ENCODE assay signal across 27 cellular contexts in the genomic region with DNA sequence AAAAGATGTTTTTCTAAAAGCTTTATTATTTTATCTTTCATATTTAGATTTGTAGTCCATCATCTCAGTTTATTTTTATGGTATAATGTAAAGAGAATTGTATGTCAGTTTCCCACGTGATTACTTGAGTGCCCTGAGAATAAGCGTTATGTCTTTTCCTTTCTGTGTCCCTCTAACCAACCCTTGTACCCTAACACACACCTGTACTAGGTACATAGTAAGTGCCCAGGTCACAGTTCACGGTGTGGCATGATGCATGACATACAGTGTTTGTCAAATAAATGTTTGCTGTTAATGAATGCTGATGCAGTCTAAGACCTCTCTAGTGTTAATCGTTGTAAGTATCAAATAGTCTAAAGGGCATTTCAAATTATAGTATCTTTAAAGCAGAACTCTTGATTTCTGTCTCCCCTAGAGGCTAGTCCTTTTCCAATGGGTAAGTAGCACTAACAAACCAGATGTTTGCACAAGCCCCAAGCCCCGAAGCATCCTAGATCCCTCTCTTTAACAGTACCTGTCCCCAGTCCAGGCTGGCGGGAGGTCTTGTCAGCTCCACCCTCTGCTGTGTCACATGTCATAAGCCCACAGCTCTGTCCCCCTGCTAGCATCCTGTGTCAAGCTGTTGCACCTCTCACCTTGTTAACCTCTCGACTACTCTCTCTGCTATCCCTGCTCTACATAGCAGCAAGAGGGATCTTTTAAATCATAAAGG. TPM values are rescaled to one million over a fixed set of nuclear protein-coding genes. Genes with fewer than 3 reads are reported as not detected.
DNase-seq lines count a peak whose midpoint lies in the region; ATAC-seq lines count a peak whose summit lies in the region.
"Had no signal": no experiment of that assay in that cellular context is flagged by ENCODE, and none has a peak within 500 bp of the region (broad histone marks: within the 10 kb centered on the region; RNA-seq: fewer than 3 reads in every experiment).

No MANE protein-coding gene starts in this region.

- POLR2A ChIA-PET in activated CD8-positive, alpha-beta T cell treated with anti-CD3 and anti-CD28 coated beads, Interleukin-2, amount 10 ng/mL, durations not matched to agents 7 days and 5 days (lab: Charles Lee) = no interaction called here

- no peak for DNase-seq in stimulated activated naive CD8-positive, alpha-beta T cell treated with anti-CD3 and anti-CD28 coated beads, Interleukin-15, Interleukin-2, amounts not matched to agents 100 U/mL and 50 U/mL, for 24 hours
- DNase-seq in activated CD8-positive, alpha-beta T cell treated with anti-CD3 and anti-CD28 coated beads, Interleukin-2, amount 10 ng/mL, durations not matched to agents 7 days and 5 days = no peak
- DNase-seq in immature natural killer cell = no peak
- DNase-seq in HCEC 1CT = no peak
- no peak for DNase-seq in activated CD4-positive, alpha-beta T cell treated with anti-CD3 and anti-CD28 coated beads for 48 hours
- no peak for DNase-seq in NCI-H82 (lab: John Stamatoyannopoulos, UW)
- DNase-seq: ACHN; amniotic stem cell; BE2C; brain microvascular endothelial cell; Calu3; HFFc6; midbrain; NCI-H1048; NCI-H1694; NCI-H2171; NCI-H510A treated with DMSO at 0.1 percent for 48 hours; NK-92 treated with Interleukin-12 subunit alpha and Interleukin-12 subunit beta, amount 100 ng/mL, for 24 hours; PC-9; upper lobe of left lung had no signal

- no peak overlapping the region for H3K4me3 Mint-ChIP-seq in stimulated activated naive CD8-positive, alpha-beta T cell treated with anti-CD3 and anti-CD28 coated beads, Interleukin-15, Interleukin-2, amounts not matched to agents 100 ng/mL and 50 ng/mL, for 24 hours
- no peak overlapping the region for H3K4me3 Mint-ChIP-seq in activated CD8-positive, alpha-beta T cell treated with anti-CD3 and anti-CD28 coated beads, Interleukin-2, amount 10 ng/mL, durations not matched to agents 7 days and 5 days
- no peak overlapping the region for H3K4me3 Mint-ChIP-seq in immature natural killer cell
- H3K4me3 Mint-ChIP-seq: activated T-helper 1 cell treated with anti-CD3 and anti-CD28 coated beads, Interleukin-12 subunit alpha, Interleukin-12 subunit beta, Interleukin-2, Interleukin-4 antibody, amounts not matched to agents 30 ng/mL and 10 ng/mL and 1 ng/mL, durations not matched to agents 14 hours and 24 hours and 36 hours; HFFc6; nephron had no signal

- no peaks in the 10 kb centered on the region for H3K27me3 Mint-ChIP-seq in stimulated activated naive CD8-positive, alpha-beta T cell treated with anti-CD3 and anti-CD28 coated beads, Interleukin-15, Interleukin-2, amounts not matched to agents 100 ng/mL and 50 ng/mL, for 24 hours
- H3K27me3 Mint-ChIP-seq in activated CD8-positive, alpha-beta T cell treated with anti-CD3 and anti-CD28 coated beads, Interleukin-2, amount 10 ng/mL, durations not matched to agents 7 days and 5 days (ENCODE audit: low read depth) = no peaks in the 10 kb centered on the region
- H3K27me3 Mint-ChIP-seq in immature natural killer cell (ENCODE audit: low read depth in 3 of 3) = peaks cover 0 to 5% (median 1%) of the 10 kb centered on the region in 3 donors

- peak overlapping the region; percentile 64 for H3K27ac Mint-ChIP-seq in stimulated activated naive CD8-positive, alpha-beta T cell treated with anti-CD3 and anti-CD28 coated beads, Interleukin-15, Interleukin-2, amounts not matched to agents 100 ng/mL and 50 ng/mL, for 24 hours
- peak overlapping the region; percentile 23 for H3K27ac Mint-ChIP-seq in activated CD8-positive, alpha-beta T cell treated with anti-CD3 and anti-CD28 coated beads, Interleukin-2, amount 10 ng/mL, durations not matched to agents 7 days and 5 days
- peak overlapping the region; percentile 10 to 69 (median 38) for H3K27ac Mint-ChIP-seq in immature natural killer cell
- H3K27ac Mint-ChIP-seq: HFFc6, nephron had no signal

- peaks cover 11% of the 10 kb centered on the region for H3K4me1 Mint-ChIP-seq in stimulated activated naive CD8-positive, alpha-beta T cell treated with anti-CD3 and anti-CD28 coated beads, Interleukin-15, Interleukin-2, amounts not matched to agents 100 ng/mL and 50 ng/mL, for 24 hours (ENCODE audit: low read depth)
- peaks cover 9% of the 10 kb centered on the region for H3K4me1 Mint-ChIP-seq in activated CD8-positive, alpha-beta T cell treated with anti-CD3 and anti-CD28 coated beads, Interleukin-2, amount 10 ng/mL, durations not matched to agents 7 days and 5 days (ENCODE audit: low read depth)
- H3K4me1 Mint-ChIP-seq in immature natural killer cell = peaks cover 13% of the 10 kb centered on the region in 2 donors

- CTCF ChIA-PET in activated CD8-positive, alpha-beta T cell treated with anti-CD3 and anti-CD28 coated beads, Interleukin-2, amount 10 ng/mL, durations not matched to agents 7 days and 5 days (lab: Charles Lee) = interaction anchor here (1.4 to 2.6 kb wide), 3 partner anchors 18 to 187 kb away, joined by 4 to 7 read pairs (median 5); no protein-coding TSS in a partner anchor

- H3K9me3 Mint-ChIP-seq in stimulated activated naive CD8-positive, alpha-beta T cell treated with anti-CD3 and anti-CD28 coated beads, Interleukin-15, Interleukin-2, amounts not matched to agents 100 ng/mL and 50 ng/mL, for 24 hours = no peaks in the 10 kb centered on the region
- no peaks in the 10 kb centered on the region for H3K9me3 Mint-ChIP-seq in activated CD8-positive, alpha-beta T cell treated with anti-CD3 and anti-CD28 coated beads, Interleukin-2, amount 10 ng/mL, durations not matched to agents 7 days and 5 days (ENCODE audit: insufficient read depth)
- no peaks in the 10 kb centered on the region for H3K9me3 Mint-ChIP-seq in immature natural killer cell
- H3K9me3 Mint-ChIP-seq: activated T-helper 1 cell treated with anti-CD3 and anti-CD28 coated beads, Interleukin-12 subunit alpha, Interleukin-12 subunit beta, Interleukin-2, Interleukin-4 antibody, amounts not matched to agents 30 ng/mL and 10 ng/mL and 1 ng/mL, durations not matched to agents 14 hours and 24 hours and 36 hours; HFFc6; nephron had no signal

- ATAC-seq in stimulated activated naive CD8-positive, alpha-beta T cell treated with anti-CD3 and anti-CD28 coated beads, Interleukin-15, Interleukin-2, amounts not matched to agents 100 U/mL and 50 U/mL, for 24 hours = no peak
- ATAC-seq in activated CD8-positive, alpha-beta T cell treated with anti-CD3 and anti-CD28 coated beads, Interleukin-2, amount 10 ng/mL, durations not matched to agents 7 days and 5 days = no peak
- ATAC-seq in HG03025 (IDR thresholded peaks at IDR 0.05; ENCODE audit: low FRiP score, unreplicated experiment) = no peak
- ATAC-seq: Right ventricle myocardium inferior, SK-N-SH treated with all-trans-retinoic acid at 6 μM for 48 hours had no signal

- H3K36me3 Mint-ChIP-seq in stimulated activated naive CD8-positive, alpha-beta T cell treated with anti-CD3 and anti-CD28 coated beads, Interleukin-15, Interleukin-2, amounts not matched to agents 100 ng/mL and 50 ng/mL, for 24 hours (ENCODE audit: low read depth) = peaks cover 85% of the 10 kb centered on the region
- H3K36me3 Mint-ChIP-seq in activated CD8-positive, alpha-beta T cell treated with anti-CD3 and anti-CD28 coated beads, Interleukin-2, amount 10 ng/mL, durations not matched to agents 7 days and 5 days (ENCODE audit: low read depth) = peaks cover 72% of the 10 kb centered on the region
- H3K36me3 Mint-ChIP-seq in immature natural killer cell = peaks cover 27 to 65% (median 60%) of the 10 kb centered on the region in 3 donors

RNA-seq across cellular contexts. Expression of gene NUP214, which starts 23.7 kb away (rescaled TPM):
- 10 to 100 TPM; 61.3 to 63.5 TPM for total RNA-seq in activated CD8-positive, alpha-beta T cell treated with anti-CD3 and anti-CD28 coated beads, Interleukin-2, amount 10 ng/mL, durations not matched to agents 7 days and 5 days
- polyA plus RNA-seq in immature natural killer cell = 10 to 100 TPM in 1 of 3 donors, 1 to 10 TPM in 2; 4.9 to 20.1 (median 9.9) TPM

RNA-seq across cellular contexts. Expression of gene AIF1L, which starts 52.8 kb away (rescaled TPM):
- under 1 TPM; 0.29 to 0.31 TPM for total RNA-seq in activated CD8-positive, alpha-beta T cell treated with anti-CD3 and anti-CD28 coated beads, Interleukin-2, amount 10 ng/mL, durations not matched to agents 7 days and 5 days
- polyA plus RNA-seq in immature natural killer cell = not detected
- total RNA-seq: osteoblast had no signal
